ENCODE assay signal across 1 cellular context in the genomic region with DNA sequence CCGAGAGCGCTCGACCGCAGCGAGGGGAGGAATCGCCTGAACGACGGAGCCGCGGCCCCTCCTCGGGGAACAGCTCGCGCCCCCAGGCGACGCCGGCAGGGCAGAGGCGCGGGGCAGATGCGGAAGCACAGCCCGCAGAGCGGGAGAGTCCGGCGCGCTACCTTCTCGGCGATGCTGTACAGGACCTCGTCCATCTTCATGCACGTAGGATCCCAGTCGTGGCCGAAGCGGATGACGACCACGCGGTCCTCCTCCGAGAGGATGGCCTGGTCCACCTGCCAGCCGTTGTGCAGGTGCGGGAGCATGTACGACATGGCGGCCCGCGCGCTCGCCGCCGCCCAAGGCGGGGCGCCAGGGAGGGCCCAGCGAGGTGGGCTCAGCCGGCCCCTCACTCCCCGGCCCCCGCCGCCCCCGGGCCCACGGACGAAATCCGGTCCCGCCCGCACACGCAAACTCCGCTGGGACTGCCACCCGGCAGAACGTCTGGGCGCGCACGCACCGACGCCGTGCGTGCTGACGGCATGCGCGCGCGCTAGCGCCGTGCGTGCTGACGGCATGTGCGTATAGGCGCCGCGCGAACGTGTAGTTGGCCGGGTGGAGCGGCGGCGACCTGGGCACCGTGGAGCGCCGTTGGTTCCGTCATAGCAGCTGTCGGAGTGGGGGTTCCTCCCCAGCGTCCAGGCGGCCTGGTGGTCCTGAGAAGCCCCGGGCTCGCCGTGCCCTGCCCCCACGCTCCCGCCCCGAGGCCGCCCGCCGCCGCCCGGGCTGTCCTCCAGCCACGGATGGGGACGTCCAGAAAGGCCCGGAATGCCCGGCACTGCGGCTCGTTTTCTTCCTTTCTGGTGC.
TF ChIP-seq lines count a peak whose summit lies in the region.

A gene with protein sequence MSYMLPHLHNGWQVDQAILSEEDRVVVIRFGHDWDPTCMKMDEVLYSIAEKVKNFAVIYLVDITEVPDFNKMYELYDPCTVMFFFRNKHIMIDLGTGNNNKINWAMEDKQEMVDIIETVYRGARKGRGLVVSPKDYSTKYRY (minus strand): TSS at position 485 of the 846 bp plus-strand sequence. CDS start 171 bp downstream, at position 314.

TF ChIP-seq in HepG2, 621 proteins besides CTCF, POLR2A, EP300 and RAD21 (continued from another document and continues in another):
- TF ChIP-seq THAP11 (CRISPR knock-in tag; IDR thresholded peaks at IDR 0.05) (peak; percentile 92), ZNF343 (CRISPR knock-in tag; IDR thresholded peaks at IDR 0.05) (peak; percentile 82; the same call in 1 of the 2 replicates), GATAD1 (CRISPR knock-in tag; IDR thresholded peaks at IDR 0.05) (peak; percentile 93), KMT2B (CRISPR knock-in tag; IDR thresholded peaks at IDR 0.05) (peak; percentile 86), ZBTB38 (CRISPR knock-in tag; IDR thresholded peaks at IDR 0.05) (peak; percentile 61; the same call in 1 of the 2 replicates), LCORL (IDR thresholded peaks at IDR 0.05) (no peak), LCORL (CRISPR knock-in tag; IDR thresholded peaks at IDR 0.05) (no peak; the same call in 1 of the 2 replicates), ZNF549 (CRISPR knock-in tag; IDR thresholded peaks at IDR 0.05) (0 out of 2 replicates have a peak, but pooled peaks have one; percentile 22), TAF1 (CRISPR knock-in tag; IDR thresholded peaks at IDR 0.05) (peak; percentile 91), ZNF430 (CRISPR knock-in tag; IDR thresholded peaks at IDR 0.05) (peak; percentile 93), ZNF224 (CRISPR knock-in tag; IDR thresholded peaks at IDR 0.05) (peak; percentile 80; the same call in 1 of the 2 replicates), TMF1 (CRISPR knock-in tag; IDR thresholded peaks at IDR 0.05; ENCODE audit: low read depth) (peak; percentile 78), JUN (CRISPR knock-in tag; IDR thresholded peaks at IDR 0.05) (0 out of 2 replicates have a peak, but pooled peaks have one; percentile 45), ZIK1 (CRISPR knock-in tag; IDR thresholded peaks at IDR 0.05; ENCODE audit: borderline replicate concordance, low read depth) (peak; percentile 67; the same call in 1 of the 2 replicates), SMYD3 (CRISPR knock-in tag; IDR thresholded peaks at IDR 0.05) (peak; percentile 41; the same call in 1 of the 2 replicates), ZSCAN31 (CRISPR knock-in tag; IDR thresholded peaks at IDR 0.05; ENCODE audit: low read depth) (0 out of 2 replicates have a peak, but pooled peaks have one; percentile 70), ZNF883 (CRISPR knock-in tag; IDR thresholded peaks at IDR 0.05; ENCODE audit: not compliant biosample characterization) (no peak), YEATS4 (CRISPR knock-in tag; IDR thresholded peaks at IDR 0.05; ENCODE audit: borderline replicate concordance) (peak; percentile 97), SIN3A (IDR thresholded peaks at IDR 0.05; ENCODE audit: borderline replicate concordance, low read depth, low read length) (peak; percentile 85; the same call in 1 of the 2 replicates), HCFC1 (IDR thresholded peaks at IDR 0.05; ENCODE audit: low read depth, low read length) (peak; percentile 18), ARNTL (CRISPR knock-in tag; IDR thresholded peaks at IDR 0.05) (0 out of 2 replicates have a peak, but pooled peaks have one; percentile 44), ARID2 (CRISPR knock-in tag; IDR thresholded peaks at IDR 0.05; ENCODE audit: borderline replicate concordance) (peak; percentile 85; the same call in 1 of the 2 replicates), SP2 (CRISPR knock-in tag; IDR thresholded peaks at IDR 0.05) (peak; percentile 26; the same call in 1 of the 2 replicates)
- TF ChIP-seq, protein P1, sequence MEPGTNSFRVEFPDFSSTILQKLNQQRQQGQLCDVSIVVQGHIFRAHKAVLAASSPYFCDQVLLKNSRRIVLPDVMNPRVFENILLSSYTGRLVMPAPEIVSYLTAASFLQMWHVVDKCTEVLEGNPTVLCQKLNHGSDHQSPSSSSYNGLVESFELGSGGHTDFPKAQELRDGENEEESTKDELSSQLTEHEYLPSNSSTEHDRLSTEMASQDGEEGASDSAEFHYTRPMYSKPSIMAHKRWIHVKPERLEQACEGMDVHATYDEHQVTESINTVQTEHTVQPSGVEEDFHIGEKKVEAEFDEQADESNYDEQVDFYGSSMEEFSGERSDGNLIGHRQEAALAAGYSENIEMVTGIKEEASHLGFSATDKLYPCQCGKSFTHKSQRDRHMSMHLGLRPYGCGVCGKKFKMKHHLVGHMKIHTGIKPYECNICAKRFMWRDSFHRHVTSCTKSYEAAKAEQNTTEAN (CRISPR knock-in tag; conservative IDR thresholded peaks at IDR 0.05) = peak; percentile 61
- TF ChIP-seq, protein P2, sequence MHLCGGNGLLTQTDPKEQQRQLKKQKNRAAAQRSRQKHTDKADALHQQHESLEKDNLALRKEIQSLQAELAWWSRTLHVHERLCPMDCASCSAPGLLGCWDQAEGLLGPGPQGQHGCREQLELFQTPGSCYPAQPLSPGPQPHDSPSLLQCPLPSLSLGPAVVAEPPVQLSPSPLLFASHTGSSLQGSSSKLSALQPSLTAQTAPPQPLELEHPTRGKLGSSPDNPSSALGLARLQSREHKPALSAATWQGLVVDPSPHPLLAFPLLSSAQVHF (CRISPR knock-in tag; IDR thresholded peaks at IDR 0.05) = peak; percentile 71; the same call in 1 of the 2 replicates
- TF ChIP-seq, protein P3, sequence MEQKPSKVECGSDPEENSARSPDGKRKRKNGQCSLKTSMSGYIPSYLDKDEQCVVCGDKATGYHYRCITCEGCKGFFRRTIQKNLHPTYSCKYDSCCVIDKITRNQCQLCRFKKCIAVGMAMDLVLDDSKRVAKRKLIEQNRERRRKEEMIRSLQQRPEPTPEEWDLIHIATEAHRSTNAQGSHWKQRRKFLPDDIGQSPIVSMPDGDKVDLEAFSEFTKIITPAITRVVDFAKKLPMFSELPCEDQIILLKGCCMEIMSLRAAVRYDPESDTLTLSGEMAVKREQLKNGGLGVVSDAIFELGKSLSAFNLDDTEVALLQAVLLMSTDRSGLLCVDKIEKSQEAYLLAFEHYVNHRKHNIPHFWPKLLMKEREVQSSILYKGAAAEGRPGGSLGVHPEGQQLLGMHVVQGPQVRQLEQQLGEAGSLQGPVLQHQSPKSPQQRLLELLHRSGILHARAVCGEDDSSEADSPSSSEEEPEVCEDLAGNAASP (CRISPR knock-in tag; IDR thresholded peaks at IDR 0.05; ENCODE audit: borderline replicate concordance) = no peak
- TF ChIP-seq, protein P4, sequence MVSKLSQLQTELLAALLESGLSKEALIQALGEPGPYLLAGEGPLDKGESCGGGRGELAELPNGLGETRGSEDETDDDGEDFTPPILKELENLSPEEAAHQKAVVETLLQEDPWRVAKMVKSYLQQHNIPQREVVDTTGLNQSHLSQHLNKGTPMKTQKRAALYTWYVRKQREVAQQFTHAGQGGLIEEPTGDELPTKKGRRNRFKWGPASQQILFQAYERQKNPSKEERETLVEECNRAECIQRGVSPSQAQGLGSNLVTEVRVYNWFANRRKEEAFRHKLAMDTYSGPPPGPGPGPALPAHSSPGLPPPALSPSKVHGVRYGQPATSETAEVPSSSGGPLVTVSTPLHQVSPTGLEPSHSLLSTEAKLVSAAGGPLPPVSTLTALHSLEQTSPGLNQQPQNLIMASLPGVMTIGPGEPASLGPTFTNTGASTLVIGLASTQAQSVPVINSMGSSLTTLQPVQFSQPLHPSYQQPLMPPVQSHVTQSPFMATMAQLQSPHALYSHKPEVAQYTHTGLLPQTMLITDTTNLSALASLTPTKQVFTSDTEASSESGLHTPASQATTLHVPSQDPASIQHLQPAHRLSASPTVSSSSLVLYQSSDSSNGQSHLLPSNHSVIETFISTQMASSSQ (IDR thresholded peaks at IDR 0.05; ENCODE audit: low read depth) = no peak
- TF ChIP-seq, protein P4 (CRISPR knock-in tag; IDR thresholded peaks at IDR 0.05; ENCODE audit: borderline replicate concordance) = peak; percentile 68; the same call in 1 of the 2 replicates
- TF ChIP-seq, protein P5, sequence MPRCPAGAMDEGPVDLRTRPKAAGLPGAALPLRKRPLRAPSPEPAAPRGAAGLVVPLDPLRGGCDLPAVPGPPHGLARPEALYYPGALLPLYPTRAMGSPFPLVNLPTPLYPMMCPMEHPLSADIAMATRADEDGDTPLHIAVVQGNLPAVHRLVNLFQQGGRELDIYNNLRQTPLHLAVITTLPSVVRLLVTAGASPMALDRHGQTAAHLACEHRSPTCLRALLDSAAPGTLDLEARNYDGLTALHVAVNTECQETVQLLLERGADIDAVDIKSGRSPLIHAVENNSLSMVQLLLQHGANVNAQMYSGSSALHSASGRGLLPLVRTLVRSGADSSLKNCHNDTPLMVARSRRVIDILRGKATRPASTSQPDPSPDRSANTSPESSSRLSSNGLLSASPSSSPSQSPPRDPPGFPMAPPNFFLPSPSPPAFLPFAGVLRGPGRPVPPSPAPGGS (CRISPR knock-in tag; IDR thresholded peaks at IDR 0.05) = peak; percentile 53; the same call in 1 of the 2 replicates
- TF ChIP-seq, protein P6, sequence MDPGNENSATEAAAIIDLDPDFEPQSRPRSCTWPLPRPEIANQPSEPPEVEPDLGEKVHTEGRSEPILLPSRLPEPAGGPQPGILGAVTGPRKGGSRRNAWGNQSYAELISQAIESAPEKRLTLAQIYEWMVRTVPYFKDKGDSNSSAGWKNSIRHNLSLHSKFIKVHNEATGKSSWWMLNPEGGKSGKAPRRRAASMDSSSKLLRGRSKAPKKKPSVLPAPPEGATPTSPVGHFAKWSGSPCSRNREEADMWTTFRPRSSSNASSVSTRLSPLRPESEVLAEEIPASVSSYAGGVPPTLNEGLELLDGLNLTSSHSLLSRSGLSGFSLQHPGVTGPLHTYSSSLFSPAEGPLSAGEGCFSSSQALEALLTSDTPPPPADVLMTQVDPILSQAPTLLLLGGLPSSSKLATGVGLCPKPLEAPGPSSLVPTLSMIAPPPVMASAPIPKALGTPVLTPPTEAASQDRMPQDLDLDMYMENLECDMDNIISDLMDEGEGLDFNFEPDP (CRISPR knock-in tag; conservative IDR thresholded peaks at IDR 0.05) = no peak
- TF ChIP-seq, protein P7, sequence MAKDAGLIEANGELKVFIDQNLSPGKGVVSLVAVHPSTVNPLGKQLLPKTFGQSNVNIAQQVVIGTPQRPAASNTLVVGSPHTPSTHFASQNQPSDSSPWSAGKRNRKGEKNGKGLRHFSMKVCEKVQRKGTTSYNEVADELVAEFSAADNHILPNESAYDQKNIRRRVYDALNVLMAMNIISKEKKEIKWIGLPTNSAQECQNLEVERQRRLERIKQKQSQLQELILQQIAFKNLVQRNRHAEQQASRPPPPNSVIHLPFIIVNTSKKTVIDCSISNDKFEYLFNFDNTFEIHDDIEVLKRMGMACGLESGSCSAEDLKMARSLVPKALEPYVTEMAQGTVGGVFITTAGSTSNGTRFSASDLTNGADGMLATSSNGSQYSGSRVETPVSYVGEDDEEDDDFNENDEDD (CRISPR knock-in tag; IDR thresholded peaks at IDR 0.05; ENCODE audit: borderline replicate concordance) = peak; percentile 81
- TF ChIP-seq, protein P8, sequence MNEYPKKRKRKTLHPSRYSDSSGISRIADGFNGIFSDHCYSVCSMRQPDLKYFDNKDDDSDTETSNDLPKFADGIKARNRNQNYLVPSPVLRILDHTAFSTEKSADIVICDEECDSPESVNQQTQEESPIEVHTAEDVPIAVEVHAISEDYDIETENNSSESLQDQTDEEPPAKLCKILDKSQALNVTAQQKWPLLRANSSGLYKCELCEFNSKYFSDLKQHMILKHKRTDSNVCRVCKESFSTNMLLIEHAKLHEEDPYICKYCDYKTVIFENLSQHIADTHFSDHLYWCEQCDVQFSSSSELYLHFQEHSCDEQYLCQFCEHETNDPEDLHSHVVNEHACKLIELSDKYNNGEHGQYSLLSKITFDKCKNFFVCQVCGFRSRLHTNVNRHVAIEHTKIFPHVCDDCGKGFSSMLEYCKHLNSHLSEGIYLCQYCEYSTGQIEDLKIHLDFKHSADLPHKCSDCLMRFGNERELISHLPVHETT (CRISPR knock-in tag; conservative IDR thresholded peaks at IDR 0.05) = no peak; the same call in 1 of the 2 replicates
- TF ChIP-seq, protein P9, sequence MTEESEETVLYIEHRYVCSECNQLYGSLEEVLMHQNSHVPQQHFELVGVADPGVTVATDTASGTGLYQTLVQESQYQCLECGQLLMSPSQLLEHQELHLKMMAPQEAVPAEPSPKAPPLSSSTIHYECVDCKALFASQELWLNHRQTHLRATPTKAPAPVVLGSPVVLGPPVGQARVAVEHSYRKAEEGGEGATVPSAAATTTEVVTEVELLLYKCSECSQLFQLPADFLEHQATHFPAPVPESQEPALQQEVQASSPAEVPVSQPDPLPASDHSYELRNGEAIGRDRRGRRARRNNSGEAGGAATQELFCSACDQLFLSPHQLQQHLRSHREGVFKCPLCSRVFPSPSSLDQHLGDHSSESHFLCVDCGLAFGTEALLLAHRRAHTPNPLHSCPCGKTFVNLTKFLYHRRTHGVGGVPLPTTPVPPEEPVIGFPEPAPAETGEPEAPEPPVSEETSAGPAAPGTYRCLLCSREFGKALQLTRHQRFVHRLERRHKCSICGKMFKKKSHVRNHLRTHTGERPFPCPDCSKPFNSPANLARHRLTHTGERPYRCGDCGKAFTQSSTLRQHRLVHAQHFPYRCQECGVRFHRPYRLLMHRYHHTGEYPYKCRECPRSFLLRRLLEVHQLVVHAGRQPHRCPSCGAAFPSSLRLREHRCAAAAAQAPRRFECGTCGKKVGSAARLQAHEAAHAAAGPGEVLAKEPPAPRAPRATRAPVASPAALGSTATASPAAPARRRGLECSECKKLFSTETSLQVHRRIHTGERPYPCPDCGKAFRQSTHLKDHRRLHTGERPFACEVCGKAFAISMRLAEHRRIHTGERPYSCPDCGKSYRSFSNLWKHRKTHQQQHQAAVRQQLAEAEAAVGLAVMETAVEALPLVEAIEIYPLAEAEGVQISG (CRISPR knock-in tag; IDR thresholded peaks at IDR 0.05) = peak; percentile 89; the same call in 1 of the 2 replicates
- TF ChIP-seq, protein P10, sequence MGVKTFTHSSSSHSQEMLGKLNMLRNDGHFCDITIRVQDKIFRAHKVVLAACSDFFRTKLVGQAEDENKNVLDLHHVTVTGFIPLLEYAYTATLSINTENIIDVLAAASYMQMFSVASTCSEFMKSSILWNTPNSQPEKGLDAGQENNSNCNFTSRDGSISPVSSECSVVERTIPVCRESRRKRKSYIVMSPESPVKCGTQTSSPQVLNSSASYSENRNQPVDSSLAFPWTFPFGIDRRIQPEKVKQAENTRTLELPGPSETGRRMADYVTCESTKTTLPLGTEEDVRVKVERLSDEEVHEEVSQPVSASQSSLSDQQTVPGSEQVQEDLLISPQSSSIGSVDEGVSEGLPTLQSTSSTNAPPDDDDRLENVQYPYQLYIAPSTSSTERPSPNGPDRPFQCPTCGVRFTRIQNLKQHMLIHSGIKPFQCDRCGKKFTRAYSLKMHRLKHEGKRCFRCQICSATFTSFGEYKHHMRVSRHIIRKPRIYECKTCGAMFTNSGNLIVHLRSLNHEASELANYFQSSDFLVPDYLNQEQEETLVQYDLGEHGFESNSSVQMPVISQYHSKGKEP (CRISPR knock-in tag; IDR thresholded peaks at IDR 0.05) = no peak
